14 cellular contexts compared by ENCODE assay signal in genomic region chr7:158955146-158955870, GRCh38.
DNase-seq lines count a peak whose midpoint lies in the region; TF ChIP-seq lines count a peak whose summit lies in the region.
"Had no signal": no experiment of that assay in that cellular context is flagged by ENCODE, and none has a peak within 500 bp of the region (broad histone marks: within the 10 kb centered on the region; RNA-seq: fewer than 3 reads in every experiment).

No MANE protein-coding gene starts in this region.

- DNase-seq in NCI-H2227 (lab: John Stamatoyannopoulos, UW; ENCODE audit: unreplicated experiment): peak; percentile 67
- DNase-seq in RPMI7951 (ENCODE audit: low read depth): peak; percentile 11
- DNase-seq in left kidney (ENCODE audit: low read depth, low spot score): peak; percentile 17
- peak; percentile 51 for DNase-seq in smooth muscle cell of the brain vasculature (ENCODE audit: low read depth, low spot score)
- DNase-seq in GM19240 (ENCODE audit: insufficient read length, low spot score): no peak
- DNase-seq in NCI-H1930 (lab: John Stamatoyannopoulos, UW): no peak
- DNase-seq in erythroblast (lab: John Stamatoyannopoulos, UW): no peak
- DNase-seq: CD4-positive, alpha-beta T cell; DMS53; HCEC 1CT; NCI-H1092; NCI-H1694 treated with DMSO at 0.1 percent for 48 hours; NCI-H774; T-helper 1 cell had no signal

- TF ChIP-seq POLR2A in erythroblast (IDR thresholded peaks at IDR 0.05; ENCODE audit: low read length): no peak

Comparison
In these comparisons a context has a peak if more than half of its experiments do, and no peak if none do; other contexts are left out.
1. DNase-seq: peak in NCI-H2227 (single experiment), RPMI7951 (single experiment), left kidney (single experiment) and smooth muscle cell of the brain vasculature (single experiment); none in GM19240 (single experiment), NCI-H1930 (0 of 2) and erythroblast (0 of 2).